Comparison of ENCODE assay signal across 20 cellular contexts in genomic region chr12:130490674-130491073, GRCh38.
"Had no signal": no experiment of that assay in that cellular context is flagged by ENCODE, and none has a peak within 500 bp of the region (broad histone marks: within the 10 kb centered on the region; RNA-seq: fewer than 3 reads in every experiment).

No MANE protein-coding gene starts in this region.

- H3K9me3 Mint-ChIP-seq: immature natural killer cell had no signal

- H3K27ac Mint-ChIP-seq: immature natural killer cell had no signal

- H3K36me3 Mint-ChIP-seq: immature natural killer cell had no signal

- H3K9me3 ChIP-seq: colonic mucosa, esophagus muscularis mucosa, gastroesophageal sphincter, heart left ventricle, left lung, lower lobe of right lung had no signal

- H3K4me3 ChIP-seq: colonic mucosa, esophagus muscularis mucosa, gastroesophageal sphincter, heart left ventricle, hepatocyte, left lung, lower lobe of right lung had no signal

- H3K4me2 ChIP-seq: hepatocyte had no signal

- H3K4me1 ChIP-seq: colonic mucosa, foreskin keratinocyte, left lung, lower lobe of right lung had no signal

- H3K4me3 Mint-ChIP-seq: immature natural killer cell had no signal

- H3K36me3 ChIP-seq: colonic mucosa, esophagus muscularis mucosa, gastroesophageal sphincter, heart left ventricle, left lung, lower lobe of right lung had no signal

- H3K4me1 Mint-ChIP-seq: immature natural killer cell had no signal

- H3K79me2 ChIP-seq: hepatocyte had no signal

- DNase-seq: colonic mucosa; dermis blood vessel endothelial cell; dorsolateral prefrontal cortex; effector CD4-positive, alpha-beta T cell; effector memory CD4-positive, alpha-beta T cell; foreskin keratinocyte; heart left ventricle; hypothalamus; immature natural killer cell; islet precursor cell; kidney; kidney glomerular epithelial cell; left lung; left ventricle myocardium superior; lower lobe of right lung; mesenchymal stem cell; midbrain had no signal

- H2AFZ ChIP-seq: hepatocyte had no signal

- H3K27me3 ChIP-seq: colonic mucosa, foreskin keratinocyte, heart left ventricle, hepatocyte had no signal

- H3K27ac ChIP-seq: colonic mucosa, esophagus muscularis mucosa, foreskin keratinocyte, gastroesophageal sphincter, hepatocyte, left lung, lower lobe of right lung had no signal

- ATAC-seq: foreskin keratinocyte, gastroesophageal sphincter, left lung, lower lobe of right lung had no signal
